Comparison of ENCODE assay signal across 8 cellular contexts in the genomic region with DNA sequence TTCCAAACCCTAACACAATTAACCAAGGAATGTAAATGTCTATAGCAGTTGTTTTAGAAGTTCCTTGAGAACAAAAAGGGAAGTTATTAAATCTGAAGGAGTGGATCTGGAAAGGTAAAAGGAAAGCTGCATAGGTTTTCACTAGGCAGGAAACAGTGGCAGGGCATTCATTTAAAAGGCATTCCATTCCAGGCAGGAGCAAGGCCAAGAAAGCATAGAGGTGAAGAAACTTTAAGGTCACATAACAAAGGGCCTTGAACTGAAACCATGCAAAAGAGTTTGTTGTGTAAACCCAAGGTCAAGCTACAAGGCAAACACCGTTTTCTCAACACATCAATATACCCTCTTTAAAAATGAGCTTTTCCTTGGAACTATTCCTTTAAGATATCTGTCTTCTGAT. TPM values are rescaled to one million over a fixed set of nuclear protein-coding genes. Genes with fewer than 3 reads are reported as not detected.
DNase-seq lines count a peak whose midpoint lies in the region; ATAC-seq, FAIRE-seq and TF ChIP-seq lines count a peak whose summit lies in the region.

No MANE protein-coding gene starts in this region.

- POLR2A ChIA-PET in GM12878 (lab: Charles Lee), result interaction anchor here (0.9 to 1.1 kb wide), 3 partner anchors 12 to 189 kb away, joined by 3 to 4 read pairs (median 4); no protein-coding TSS in a partner anchor

- peaks cover 7% of the 10 kb centered on the region for H3K27me3 Mint-ChIP-seq in activated T-cell treated with anti-CD3 and anti-CD28 coated beads, Interleukin-2, amount 50 U/mL, for 4 hours (ENCODE audit: low read depth)

- intact Hi-C loops in GM12878 (cut with micrococcal nuclease; ENCODE audit: unreplicated experiment) (loop anchor here (5.0 kb wide), 2 partner anchors 238 to 268 kb away; no protein-coding TSS in a partner anchor), left colon (cut with DNase I, micrococcal nuclease) (no loop called here)

- no peak for ATAC-seq in activated T-cell treated with anti-CD3 and anti-CD28 coated beads, Interleukin-2, amount 50 U/mL, for 4 hours
- ATAC-seq in GM12878 (no peak), left colon (peak; percentile 43), esophagus mucosa (no peak), HG02884 (IDR thresholded peaks at IDR 0.05; ENCODE audit: unreplicated experiment) (no peak)

- TF ChIP-seq POLR2A in GM12878 (IDR thresholded peaks at IDR 0.05; ENCODE audit: low read depth, low read length), result no peak

- no peaks in the 10 kb centered on the region for H3K36me3 Mint-ChIP-seq in activated T-cell treated with anti-CD3 and anti-CD28 coated beads, Interleukin-2, amount 50 U/mL, for 4 hours (ENCODE audit: insufficient read depth)

- H3K4me2 ChIP-seq in GM12878 (ENCODE audit: control insufficient read depth, insufficient read depth), result peak overlapping the region; percentile 93

- SMC1A ChIA-PET in GM12878 (lab: Charles Lee; ENCODE audit: uncharacterized antibody, unreplicated experiment), result interaction anchor here (0.8 to 2.3 kb wide), 6 partner anchors 11 to 267 kb away, joined by 3 to 8 read pairs (median 3); no protein-coding TSS in a partner anchor

- H3K4me1 Mint-ChIP-seq in activated T-cell treated with anti-CD3 and anti-CD28 coated beads, Interleukin-2, amount 50 U/mL, for 4 hours (ENCODE audit: low read depth), result peaks cover 25% of the 10 kb centered on the region

- H3K4me3 Mint-ChIP-seq in activated T-cell treated with anti-CD3 and anti-CD28 coated beads, Interleukin-2, amount 50 U/mL, for 4 hours, result peak overlapping the region; percentile 92

- no peak for TF ChIP-seq CTCF in GM12878 (IDR thresholded peaks at IDR 0.05 in 2 of 3, conservative IDR thresholded peaks at IDR 0.05 in 1 of 3; ENCODE audit: control insufficient read depth in 2 of 3, extremely low read depth in 1 of 3, insufficient read depth in 1 of 3, low read depth in 3 of 3, low read length in 3 of 3)

- WGBS in GM12878 (ENCODE audit: insufficient coverage, insufficient replicate concordance, low lambda C conversion rate, missing lambda C conversion rate), result 100% methylated on average over 1 of the region's 1 CpG

- H3K27ac ChIP-seq in GM12878 (ENCODE audit: control insufficient read depth, insufficient read depth) (peak overlapping the region; percentile 86), temporal lobe (ENCODE audit: low read depth, low read length) (peak overlapping the region; percentile 64)

- peak overlapping the region; percentile 95 for H3K9ac ChIP-seq in GM12878 (ENCODE audit: control insufficient read depth, insufficient read depth, low read length)

- RAD21 ChIA-PET in GM12878 (lab: Charles Lee; ENCODE audit: unreplicated experiment), result interaction anchor here (1.9 kb wide), 1 partner anchor 11 kb away, joined by 4 read pairs; no protein-coding TSS in a partner anchor

- FAIRE-seq in GM12878 (lab: Jason Lieb, UNC), result no peak

- H3K9me3 ChIP-seq in GM12878 (replicated peaks; ENCODE audit: control insufficient read depth, insufficient read depth, low read length), result no peaks in the 10 kb centered on the region; the same call in 2 of the 3 replicates

- no peaks in the 10 kb centered on the region for H3K36me3 ChIP-seq in GM12878 (ENCODE audit: control insufficient read depth in 2 of 2, insufficient read depth in 2 of 2, low read length in 1 of 2)

- no peaks in the 10 kb centered on the region for H3K4me1 ChIP-seq in GM12878 (ENCODE audit: control insufficient read depth, insufficient read depth, low read length)

- H3K79me2 ChIP-seq in GM12878 (ENCODE audit: control insufficient read depth, insufficient read depth, low read length), result peaks cover 40% of the 10 kb centered on the region

- no TSS peak for BruUV-seq in GM12878 (replicated peaks; lab: Mats Ljungman, UMichigan)

- DNase-seq in activated T-cell treated with anti-CD3 and anti-CD28 coated beads, Interleukin-2, amount 50 U/mL, for 4 hours, result no peak
- DNase-seq in activated T-cell treated with anti-CD3 and anti-CD28 coated beads, Interleukin-2, amount 50 U/mL, for 48 hours, result no peak
- DNase-seq in GM12878 (ENCODE audit: low read depth, low spot score) (no peak), left colon (no peak), HuH-7 (ENCODE audit: low spot score) (no peak)

- no peaks in the 10 kb centered on the region for H3K27me3 ChIP-seq in GM12878 (replicated peaks in 1 of 2; ENCODE audit: control insufficient read depth in 2 of 2, insufficient read depth in 2 of 2, low read length in 1 of 2)

- TF ChIP-seq EP300 in GM12878 (IDR thresholded peaks at IDR 0.05; ENCODE audit: borderline replicate concordance in 1 of 2, control insufficient read depth in 1 of 2, low read depth in 2 of 2, low read length in 2 of 2), result no peak

- H2AFZ ChIP-seq in GM12878 (ENCODE audit: control insufficient read depth, low read depth, low read length), result peak overlapping the region; percentile 91

- no peaks in the 10 kb centered on the region for H3K9me3 Mint-ChIP-seq in activated T-cell treated with anti-CD3 and anti-CD28 coated beads, Interleukin-2, amount 50 U/mL, for 4 hours

- CTCF ChIA-PET in GM12878 (lab: Yijun Ruan, JAX), result interaction anchor here (0.6 to 1.5 kb wide), 6 partner anchors 14 to 484 kb away, joined by 3 to 6 read pairs (median 3); no protein-coding TSS in a partner anchor

- in situ Hi-C loops in GM12878 (cut with MboI), result loop anchor here (5.0 kb wide), 1 partner anchor 263 kb away; no protein-coding TSS in a partner anchor

- H4K20me1 ChIP-seq in GM12878 (ENCODE audit: control insufficient read depth, insufficient read depth), result no peaks in the 10 kb centered on the region

- TF ChIP-seq RAD21 in GM12878 (IDR thresholded peaks at IDR 0.05; ENCODE audit: insufficient read depth, low read depth, low read length), result no peak

- H3K4me3 ChIP-seq in GM12878, result peak overlapping the region; percentile 80

TF ChIP-seq in GM12878, 131 proteins besides CTCF, POLR2A, EP300 and RAD21 (continues in another document):
- no peak for TF ChIP-seq ZNF217 (IDR thresholded peaks at IDR 0.05)
- no peak for TF ChIP-seq TCF7 (IDR thresholded peaks at IDR 0.05; ENCODE audit: borderline replicate concordance)
- TF ChIP-seq SPI1 (IDR thresholded peaks at IDR 0.05; ENCODE audit: borderline replicate concordance, insufficient read depth, low read depth, low read length), result no peak
- TF ChIP-seq CEBPB (IDR thresholded peaks at IDR 0.05; ENCODE audit: borderline replicate concordance in 1 of 2, low read depth in 2 of 2, low read length in 2 of 2), result no peak
- no peak for TF ChIP-seq MXI1 (IDR thresholded peaks at IDR 0.05; ENCODE audit: low read depth, low read length)
- TF ChIP-seq ESRRA (IDR thresholded peaks at IDR 0.05; ENCODE audit: low read length), result no peak
- no peak for TF ChIP-seq POU2F2 (IDR thresholded peaks at IDR 0.05; ENCODE audit: borderline replicate concordance, low read depth, low read length)
- TF ChIP-seq KAT2A (conservative IDR thresholded peaks at IDR 0.05; ENCODE audit: control insufficient read depth, low read depth, low read length), result no peak
- no peak for TF ChIP-seq NFIC (IDR thresholded peaks at IDR 0.05; ENCODE audit: low read depth, low read length)
- TF ChIP-seq IKZF1 (conservative IDR thresholded peaks at IDR 0.05), result no peak
- TF ChIP-seq JUND (IDR thresholded peaks at IDR 0.05; ENCODE audit: low read depth, low read length), result no peak

RNA-seq across cellular contexts. Expression of gene DIAPH3, which starts 0.8 kb away (rescaled TPM):
- total RNA-seq in activated T-cell treated with anti-CD3 and anti-CD28 coated beads, Interleukin-2, amount 50 U/mL, for 4 hours, result 1 to 10 TPM; 2.1 to 4.0 (median 3.7) TPM
- total RNA-seq in GM12878 (2013; cell fraction: nucleolus; rRNA removed), result 41.3 and 42.6 TPM in 2 replicates
- total RNA-seq in GM12878 (2014; rRNA removed) (10.2 and 11.4 TPM in 2 replicates), GM12878 (2014; rRNA removed; fragmentation: Illumina TruSeq; extraction: Trizol) (18.8 and 19.9 TPM in 2 replicates), GM12878 (2021) (17.4 and 17.8 TPM in 2 replicates), left colon (1 to 10 TPM; 1.9 to 5.0 TPM), temporal lobe (6.1 TPM), esophagus mucosa (5.7 TPM)
- polyA plus RNA-seq in GM12878 (2011; ENCODE audit: low read depth), result 3.4 TPM
- polyA plus RNA-seq in GM12878 (2011; rRNA removed) (12.7 and 20.0 TPM in 2 replicates), GM12878 (2014; fragmentation: Illumina TruSeq; extraction: Trizol) (18.2 and 22.0 TPM in 2 replicates), GM12878 (2014; fragmentation: Nextera tagmentation; extraction: Ambion mirVana) (10 to 100 TPM; 10.1 to 13.0 TPM), GM12878 (2014; rRNA removed) (8.8 and 10.8 TPM in 2 replicates), GM12878 (2016; fragmentation: Nextera tagmentation; extraction: Ambion mirVana) (10 to 100 TPM; 21.9 to 25.2 TPM)
- polyA plus RNA-seq in GM12878 (2011; cell fraction: cytosol; rRNA removed), result 5.2 and 6.1 TPM in 2 replicates
- polyA plus RNA-seq in GM12878 (2011; cell fraction: nucleus; rRNA removed), result 7.3 and 9.7 TPM in 2 replicates
- 5.6 and 8.1 TPM in 2 replicates for polyA plus RNA-seq in GM12878 (2012)
- 24.7 and 29.4 TPM in 2 replicates for polyA minus RNA-seq in GM12878 (2011; rRNA and poly(A)+ RNA removed)
- polyA minus RNA-seq in GM12878 (2011; cell fraction: cytosol; rRNA and poly(A)+ RNA removed), result 8.0 and 12.8 TPM in 2 replicates
- 32.6 and 55.9 TPM in 2 replicates for polyA minus RNA-seq in GM12878 (2011; cell fraction: nucleus; rRNA and poly(A)+ RNA removed)
